Comparison of ENCODE assay signal across 17 cellular contexts in the genomic region with DNA sequence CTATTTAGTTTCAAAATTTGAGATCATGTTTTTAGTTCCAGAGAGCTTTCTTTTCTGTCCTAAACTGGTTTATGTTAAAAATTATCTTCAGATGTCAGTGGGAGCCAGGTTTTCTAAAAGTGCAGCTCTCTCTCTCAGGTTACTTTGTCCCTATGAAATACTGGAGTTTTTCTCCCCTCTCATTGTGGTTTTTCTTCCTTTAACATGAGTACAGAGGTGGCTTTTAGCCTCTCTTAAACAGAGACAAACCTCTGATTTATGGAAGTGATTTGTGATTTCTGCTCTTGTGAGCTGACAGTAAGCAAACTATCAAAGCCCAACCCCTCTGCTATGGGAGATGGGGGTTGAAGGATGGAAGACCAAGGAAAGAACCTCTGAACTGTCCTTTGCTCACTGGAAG.
"Had no signal": no experiment of that assay in that cellular context is flagged by ENCODE, and none has a peak within 500 bp of the region (broad histone marks: within the 10 kb centered on the region; RNA-seq: fewer than 3 reads in every experiment).

No MANE protein-coding gene starts in this region.

- H3K27ac ChIP-seq: ascending aorta, gastrocnemius medialis, spleen, stomach, thoracic aorta, upper lobe of right lung had no signal

- H3K4me3 ChIP-seq: ascending aorta, gastrocnemius medialis, spleen, stomach, thoracic aorta, upper lobe of right lung had no signal

- DNase-seq: activated naive CD4-positive, alpha-beta T cell treated with anti-CD3 and anti-CD28 coated beads for 36 hours; activated naive CD8-positive, alpha-beta T cell treated with anti-CD3 and anti-CD28 coated beads, Interleukin-2, amount 50 U/mL, for 24 hours; erythroblast; gastrocnemius medialis; naive thymus-derived CD8-positive, alpha-beta T cell; occipital lobe; spleen; stomach; upper lobe of right lung had no signal

- H3K9me3 ChIP-seq: ascending aorta, gastrocnemius medialis, spleen, stomach, thoracic aorta, upper lobe of right lung had no signal

- ATAC-seq: activated CD4-positive, CD25-positive, alpha-beta regulatory T cell treated with anti-CD3 and anti-CD28 coated beads, Interleukin-2, amount 50 U/mL, for 24 hours; activated naive CD8-positive, alpha-beta T cell treated with anti-CD3 and anti-CD28 coated beads, Interleukin-2, amount 50 U/mL, for 24 hours; activated T-helper 17 cell treated with anti-CD3 and anti-CD28 coated beads, Interleukin-2, amount 50 U/mL, for 72 hours; gastrocnemius medialis; left lobe of liver; naive thymus-derived CD8-positive, alpha-beta T cell; sciatic nerve; upper lobe of right lung had no signal

- H3K4me1 ChIP-seq: ascending aorta, gastrocnemius medialis, spleen, stomach, upper lobe of right lung had no signal

- H3K9me3 Mint-ChIP-seq: activated naive CD4-positive, alpha-beta T cell treated with anti-CD3 and anti-CD28 coated beads for 36 hours; activated naive CD8-positive, alpha-beta T cell treated with anti-CD3 and anti-CD28 coated beads, Interleukin-2, amount 50 U/mL, for 24 hours; activated T-helper 17 cell treated with anti-CD3 and anti-CD28 coated beads, Interleukin-2, amount 50 U/mL, for 72 hours; naive thymus-derived CD8-positive, alpha-beta T cell had no signal

- H3K27ac Mint-ChIP-seq: activated naive CD4-positive, alpha-beta T cell treated with anti-CD3 and anti-CD28 coated beads for 36 hours; activated naive CD8-positive, alpha-beta T cell treated with anti-CD3 and anti-CD28 coated beads, Interleukin-2, amount 50 U/mL, for 24 hours; activated T-helper 17 cell treated with anti-CD3 and anti-CD28 coated beads, Interleukin-2, amount 50 U/mL, for 72 hours; naive thymus-derived CD8-positive, alpha-beta T cell had no signal

- FAIRE-seq: bronchial epithelial cell, islet of Langerhans had no signal

- H3K4me3 Mint-ChIP-seq: activated naive CD4-positive, alpha-beta T cell treated with anti-CD3 and anti-CD28 coated beads for 36 hours; activated naive CD8-positive, alpha-beta T cell treated with anti-CD3 and anti-CD28 coated beads, Interleukin-2, amount 50 U/mL, for 24 hours; activated T-helper 17 cell treated with anti-CD3 and anti-CD28 coated beads, Interleukin-2, amount 50 U/mL, for 72 hours; naive thymus-derived CD8-positive, alpha-beta T cell had no signal

- H3K36me3 Mint-ChIP-seq: naive thymus-derived CD8-positive, alpha-beta T cell had no signal

- H3K36me3 ChIP-seq: ascending aorta, gastrocnemius medialis, spleen, stomach, thoracic aorta, upper lobe of right lung had no signal

- H3K4me1 Mint-ChIP-seq: activated naive CD8-positive, alpha-beta T cell treated with anti-CD3 and anti-CD28 coated beads, Interleukin-2, amount 50 U/mL, for 24 hours; activated T-helper 17 cell treated with anti-CD3 and anti-CD28 coated beads, Interleukin-2, amount 50 U/mL, for 72 hours; naive thymus-derived CD8-positive, alpha-beta T cell had no signal

- H3K27me3 ChIP-seq: ascending aorta, gastrocnemius medialis, spleen, stomach, upper lobe of right lung had no signal
